8 cellular contexts compared by ENCODE assay signal in genomic region chr9:136119259-136120118, GRCh38. TPM values are rescaled to one million over a fixed set of nuclear protein-coding genes. Genes with fewer than 3 reads are reported as not detected.
A peak's percentile ranks its signal among the peaks of the same experiment; 100 is the strongest.
DNase-seq lines count a peak whose midpoint lies in the region; FAIRE-seq and TF ChIP-seq lines count a peak whose summit lies in the region.

No MANE protein-coding gene starts in this region.

- TF ChIP-seq POLR2A in H54 (IDR thresholded peaks at IDR 0.05; ENCODE audit: low read depth, low read length): no peak

- peak in 3 of 5 donors; percentile 31 to 60 (median 35) for DNase-seq in CD8-positive, alpha-beta memory T cell
- peak; percentile 49 for DNase-seq in H54 (ENCODE audit: insufficient read length, low spot score)
- DNase-seq in RWPE1 (ENCODE audit: low spot score): no peak
- no peak for DNase-seq in mesothelial cell of epicardium (ENCODE audit: low spot score in 2 of 2, unreplicated experiment in 2 of 2)
- DNase-seq in urothelium cell line (ENCODE audit: low spot score): peak; percentile 43
- no peak for DNase-seq in globus pallidus (ENCODE audit: low spot score)
- DNase-seq in 8988T: no peak

- peak overlapping the region; percentile 65 to 92 (median 75) for H3K4me3 Mint-ChIP-seq in CD8-positive, alpha-beta memory T cell
- peak overlapping the region; percentile 70 for H3K4me3 Mint-ChIP-seq in mesothelial cell of epicardium

- peaks cover 0 to 32% (median 4%) of the 10 kb centered on the region in 3 donors for H3K4me1 Mint-ChIP-seq in CD8-positive, alpha-beta memory T cell
- no peaks in the 10 kb centered on the region for H3K4me1 Mint-ChIP-seq in mesothelial cell of epicardium

- H3K27me3 ChIP-seq in CD8-positive, alpha-beta memory T cell (ENCODE audit: insufficient read depth, low read length, poor library complexity, severe bottlenecking): no peaks in the 10 kb centered on the region
- H3K27me3 ChIP-seq in ectodermal cell (ENCODE audit: control insufficient read depth, insufficient read depth, low read length, poor library complexity, severe bottlenecking): no peaks in the 10 kb centered on the region

- no peaks in the 10 kb centered on the region for H3K9me3 Mint-ChIP-seq in CD8-positive, alpha-beta memory T cell
- no peaks in the 10 kb centered on the region for H3K9me3 Mint-ChIP-seq in mesothelial cell of epicardium

- H3K27ac ChIP-seq in CD8-positive, alpha-beta memory T cell (ENCODE audit: low read depth, low read length): peak overlapping the region; percentile 67
- H3K27ac ChIP-seq in RWPE1 (peak overlapping the region; percentile 97), ectodermal cell (ENCODE audit: insufficient read depth, low read depth, low read length, poor library complexity, severe bottlenecking) (no peak overlapping the region)

- peak overlapping the region; percentile 66 for H3K4me3 ChIP-seq in CD8-positive, alpha-beta memory T cell (ENCODE audit: low read length)
- peak overlapping the region; percentile 74 for H3K4me3 ChIP-seq in ectodermal cell (ENCODE audit: insufficient read depth, low read depth, low read length)

- H3K4me1 ChIP-seq in CD8-positive, alpha-beta memory T cell (ENCODE audit: insufficient read depth, low read length): peaks cover 25% of the 10 kb centered on the region
- H3K4me1 ChIP-seq in ectodermal cell (ENCODE audit: control insufficient read depth, insufficient read depth, low read length): peaks cover 12% of the 10 kb centered on the region

- H3K9me3 ChIP-seq in CD8-positive, alpha-beta memory T cell (ENCODE audit: low read length): no peaks in the 10 kb centered on the region
- no peaks in the 10 kb centered on the region for H3K9me3 ChIP-seq in ectodermal cell (ENCODE audit: control insufficient read depth, low read length)

- peak overlapping the region; percentile 50 to 88 (median 81) for H3K27ac Mint-ChIP-seq in CD8-positive, alpha-beta memory T cell
- peak overlapping the region; percentile 56 for H3K27ac Mint-ChIP-seq in mesothelial cell of epicardium

- no peaks in the 10 kb centered on the region for H3K27me3 Mint-ChIP-seq in CD8-positive, alpha-beta memory T cell
- peaks cover 14% of the 10 kb centered on the region for H3K27me3 Mint-ChIP-seq in mesothelial cell of epicardium (ENCODE audit: low read depth)

- no peaks in the 10 kb centered on the region for H3K36me3 ChIP-seq in CD8-positive, alpha-beta memory T cell (ENCODE audit: insufficient read depth, low read length)
- peaks cover 8% of the 10 kb centered on the region for H3K36me3 ChIP-seq in ectodermal cell (ENCODE audit: control insufficient read depth, insufficient read depth, low read length)

- no peak for TF ChIP-seq CTCF in RWPE1 (conservative IDR thresholded peaks at IDR 0.05; ENCODE audit: low read depth)
- TF ChIP-seq CTCF in mesothelial cell of epicardium (IDR thresholded peaks at IDR 0.05; ENCODE audit: unreplicated experiment): no peak

- peaks cover 0 to 14% (median 1%) of the 10 kb centered on the region in 3 donors for H3K36me3 Mint-ChIP-seq in CD8-positive, alpha-beta memory T cell
- H3K36me3 Mint-ChIP-seq in mesothelial cell of epicardium: no peaks in the 10 kb centered on the region

- CTCF ChIA-PET in CD8-positive, alpha-beta memory T cell (lab: Charles Lee): interaction anchor here (7.0 to 7.8 kb wide), 2 partner anchors 30 to 151 kb away, joined by 81 to 86 read pairs; no protein-coding TSS in a partner anchor
- CTCF ChIA-PET in RWPE1 (lab: Yijun Ruan, JAX): interaction anchor here (0.6 to 4.1 kb wide), 6 partner anchors 10 to 1998 kb away, joined by 3 to 46 read pairs (median 4); no protein-coding TSS in a partner anchor

- 15% methylated on average over 50 of the region's 50 CpGs for WGBS in ectodermal cell, 2 experiments

- FAIRE-seq in H54 (lab: Jason Lieb, UNC): no peak
- no peak for FAIRE-seq in urothelium cell line (lab: Jason Lieb, UNC)

- POLR2A ChIA-PET in CD8-positive, alpha-beta memory T cell (lab: Charles Lee): interaction anchor here (1.4 kb wide), 1 partner anchor 10 kb away, joined by 4 read pairs; no protein-coding TSS in a partner anchor
- POLR2A ChIA-PET in RWPE1 (lab: Yijun Ruan, JAX; ENCODE audit: low non-redundant PET): interaction anchor here (0.9 kb wide), 1 partner anchor 10 kb away, joined by 4 read pairs; no protein-coding TSS in a partner anchor

RNA-seq across cellular contexts. Expression of gene TMEM250, which starts 0.8 kb away (rescaled TPM):
- total RNA-seq in CD8-positive, alpha-beta memory T cell: 10 to 100 TPM; 46.4 to 50.2 TPM
- polyA plus RNA-seq in CD8-positive, alpha-beta memory T cell: 74.9 TPM
- 41.2 TPM for polyA plus RNA-seq in ectodermal cell (2013, experiment 1 of 4)
- polyA plus RNA-seq in ectodermal cell (2013, experiment 2 of 4): 41.1 TPM
- 34.1 TPM for polyA plus RNA-seq in ectodermal cell (2013, experiment 3 of 4)
- polyA plus RNA-seq in ectodermal cell (2013, experiment 4 of 4): 35.5 TPM
- 34.2 to 35.3 TPM (median 34.5 TPM) in 3 replicates for total RNA-seq in mesothelial cell of epicardium

RNA-seq across cellular contexts. Expression of gene NACC2, which starts 24.4 kb away (rescaled TPM):
- total RNA-seq in CD8-positive, alpha-beta memory T cell: 1 to 10 TPM; 9.0 to 9.1 TPM
- polyA plus RNA-seq in CD8-positive, alpha-beta memory T cell: 2.9 TPM
- polyA plus RNA-seq in ectodermal cell (2013, experiment 1 of 4): 5.1 TPM
- polyA plus RNA-seq in ectodermal cell (2013, experiment 2 of 4): 5.8 TPM
- polyA plus RNA-seq in ectodermal cell (2013, experiment 3 of 4): 4.9 TPM
- polyA plus RNA-seq in ectodermal cell (2013, experiment 4 of 4): 4.5 TPM
- total RNA-seq in mesothelial cell of epicardium: 18.4 to 20.0 TPM (median 19.1 TPM) in 3 replicates

Comparison
In these comparisons a context has a peak if more than half of its experiments do, and no peak if none do; other contexts are left out.
1. DNase-seq: peak in CD8-positive, alpha-beta memory T cell (3 of 5), H54 (single experiment) and urothelium cell line (single experiment); none in RWPE1 (single experiment), mesothelial cell of epicardium (0 of 2), globus pallidus (single experiment) and 8988T (single experiment).